28 cellular contexts compared by ENCODE assay signal in genomic region chr3:68428495-68428894, GRCh38.
"Had no signal": no experiment of that assay in that cellular context is flagged by ENCODE, and none has a peak within 500 bp of the region (broad histone marks: within the 10 kb centered on the region; RNA-seq: fewer than 3 reads in every experiment).

No MANE protein-coding gene starts in this region.

- FAIRE-seq: colon, endometrium, endothelial cell of umbilical vein, frontal cortex had no signal

- ATAC-seq: effector memory CD8-positive, alpha-beta T cell; esophagus mucosa; foreskin keratinocyte; gastrocnemius medialis; gastroesophageal sphincter; heart left ventricle; heart right ventricle had no signal

- H3K27ac ChIP-seq: colonic mucosa, coronary artery, dorsolateral prefrontal cortex, epithelial cell of prostate, esophagus muscularis mucosa, esophagus squamous epithelium, foreskin keratinocyte, gastrocnemius medialis, gastroesophageal sphincter, heart left ventricle, heart right ventricle had no signal

- H3K4me3 ChIP-seq: colonic mucosa, coronary artery, dorsolateral prefrontal cortex, esophagus muscularis mucosa, esophagus squamous epithelium, gastrocnemius medialis, gastroesophageal sphincter, heart left ventricle, heart right ventricle had no signal

- H3K4me1 ChIP-seq: colonic mucosa, esophagus muscularis mucosa, esophagus squamous epithelium, foreskin keratinocyte, gastrocnemius medialis, gastroesophageal sphincter, heart left ventricle, heart right ventricle had no signal

- H3K36me3 ChIP-seq: colonic mucosa, esophagus muscularis mucosa, esophagus squamous epithelium, gastrocnemius medialis, gastroesophageal sphincter, heart left ventricle, heart right ventricle had no signal

- H3K9me3 ChIP-seq: colonic mucosa, esophagus muscularis mucosa, esophagus squamous epithelium, gastrocnemius medialis, gastroesophageal sphincter, heart left ventricle, heart right ventricle had no signal

- DNase-seq: colonic mucosa; cortex of kidney; dermis blood vessel endothelial cell; dorsolateral prefrontal cortex; effector CD4-positive, alpha-beta T cell; effector CD8-positive, alpha-beta T cell; effector memory CD4-positive, alpha-beta T cell; effector memory CD8-positive, alpha-beta T cell; endodermal cell; erythroblast; esophagus squamous epithelium; foreskin fibroblast; foreskin keratinocyte; foreskin melanocyte; gastrocnemius medialis; glutamatergic neuron; head of caudate nucleus; heart left ventricle; heart right ventricle had no signal

- H3K27me3 ChIP-seq: colonic mucosa, dorsolateral prefrontal cortex, esophagus muscularis mucosa, esophagus squamous epithelium, foreskin keratinocyte, gastrocnemius medialis, gastroesophageal sphincter, heart left ventricle, heart right ventricle had no signal
